In genomic region chr1:212713465-212714136, GRCh38 we compare ENCODE assay signal across 16 cellular contexts.
"Had no signal": no experiment of that assay in that cellular context is flagged by ENCODE, and none has a peak within 500 bp of the region (broad histone marks: within the 10 kb centered on the region; RNA-seq: fewer than 3 reads in every experiment).

No MANE protein-coding gene starts in this region.

- H3K9me3 ChIP-seq: ovary, psoas muscle had no signal

- H3K4me3 Mint-ChIP-seq: activated naive CD8-positive, alpha-beta T cell treated with anti-CD3 and anti-CD28 coated beads, Interleukin-2, amount 10 ng/mL, durations not matched to agents 7 days and 5 days; endodermal cell; memory B cell; neural progenitor cell; WTC11 had no signal

- DNase-seq: activated naive CD4-positive, alpha-beta T cell; activated naive CD8-positive, alpha-beta T cell treated with anti-CD3 and anti-CD28 coated beads, Interleukin-2, amount 10 ng/mL, durations not matched to agents 7 days and 5 days; brain microvascular endothelial cell; central memory CD4-positive, alpha-beta T cell; endodermal cell; foreskin fibroblast; ovary; psoas muscle; right cardiac atrium; stimulated activated CD4-positive, alpha-beta T cell treated with anti-CD3 and anti-CD28 coated beads, Interleukin-2, amount 100 ng/mL, for 48 hours; substantia nigra; tibial artery had no signal

- H3K4me3 ChIP-seq: neural progenitor cell, ovary, psoas muscle, tibial artery had no signal

- H3K4me1 ChIP-seq: psoas muscle, tibial artery had no signal

- H3K27ac Mint-ChIP-seq: activated naive CD8-positive, alpha-beta T cell treated with anti-CD3 and anti-CD28 coated beads, Interleukin-2, amount 10 ng/mL, durations not matched to agents 7 days and 5 days; endodermal cell; memory B cell; neural progenitor cell; WTC11 had no signal

- H3K4me1 Mint-ChIP-seq: endodermal cell, memory B cell had no signal

- ATAC-seq: psoas muscle, right cardiac atrium, WTC11 had no signal

- H3K36me3 Mint-ChIP-seq: memory B cell, neural progenitor cell, WTC11 had no signal

- H3K9me3 Mint-ChIP-seq: activated naive CD8-positive, alpha-beta T cell treated with anti-CD3 and anti-CD28 coated beads, Interleukin-2, amount 10 ng/mL, durations not matched to agents 7 days and 5 days; memory B cell; neural progenitor cell had no signal

- H3K36me3 ChIP-seq: brain microvascular endothelial cell, neural progenitor cell, ovary, tibial artery had no signal

- H3K27ac ChIP-seq: epithelial cell of prostate, ovary, psoas muscle, tibial artery had no signal
